In genomic region chr19:46787331-46788100, GRCh38 we compare ENCODE assay signal across 8 cellular contexts. TPM values are rescaled to one million over a fixed set of nuclear protein-coding genes. Genes with fewer than 3 reads are reported as not detected.
DNase-seq lines count a peak whose midpoint lies in the region; ATAC-seq and TF ChIP-seq lines count a peak whose summit lies in the region.

No MANE protein-coding gene starts in this region.

- H3K9ac ChIP-seq in PC-3 (ENCODE audit: low read length), result peak overlapping the region; percentile 93

- BruUV-seq in PC-3 (replicated peaks; lab: Mats Ljungman, UMichigan), result no TSS peak

- peak; percentile 27 for DNase-seq in activated gamma-delta T cell treated with Interleukin-2 at 50 U/mL for 16 hours
- no peak for DNase-seq in activated gamma-delta T cell (lab: John Stamatoyannopoulos, UW)
- peak; percentile 28 for DNase-seq in PC-3
- DNase-seq in cardiac septum (ENCODE audit: low spot score), result peak; percentile 80
- DNase-seq in posterior vena cava (ENCODE audit: low spot score), result peak; percentile 90

- peak overlapping the region; percentile 86 for H3K27ac ChIP-seq in PC-3 (ENCODE audit: low read length)

- no peaks in the 10 kb centered on the region for H3F3A ChIP-seq in PC-3 (ENCODE audit: low read length, unreplicated experiment)

- no peaks in the 10 kb centered on the region for H3K27me3 ChIP-seq in PC-3 (ENCODE audit: low read length)

- POLR2A ChIA-PET in PC-3 (lab: Charles Lee; ENCODE audit: unreplicated experiment), result no interaction called here

- H3K4me1 Mint-ChIP-seq in activated naive CD4-positive, alpha-beta T cell treated with anti-CD3 and anti-CD28 coated beads, Interleukin-2, amount 50 U/mL, for 24 hours, result peaks cover 51% of the 10 kb centered on the region

- intact Hi-C loops in PC-3 (cut with micrococcal nuclease) (loop anchor here (5.0 kb wide), 1 partner anchor 40 kb away; no protein-coding TSS in a partner anchor), cardiac septum (cut with DNase I) (no loop called here), posterior vena cava (cut with DNase I) (no loop called here)

- H4K20me1 ChIP-seq in PC-3 (ENCODE audit: low read length), result peaks cover 11% of the 10 kb centered on the region

- H3K9me3 ChIP-seq in PC-3 (ENCODE audit: low read length), result no peaks in the 10 kb centered on the region

- peaks cover 58% of the 10 kb centered on the region for H3K79me2 ChIP-seq in PC-3 (ENCODE audit: low read length)

- CTCF ChIA-PET in PC-3 (lab: Charles Lee), result no interaction called here

- 0 out of 2 replicates have a peak, but pooled peaks have one; percentile 3 for ATAC-seq in PC-3
- ATAC-seq in GM18861 (IDR thresholded peaks at IDR 0.05; ENCODE audit: unreplicated experiment), result no peak
- no peak for ATAC-seq in GM19452 (IDR thresholded peaks at IDR 0.05; ENCODE audit: unreplicated experiment)

- peak overlapping the region; percentile 98 for H3K4me2 ChIP-seq in PC-3 (ENCODE audit: low read length)

- H3K4me3 ChIP-seq in PC-3 (ENCODE audit: low read length), result peak overlapping the region; percentile 91

- no peak for TF ChIP-seq CTCF in PC-3 (conservative IDR thresholded peaks at IDR 0.05; ENCODE audit: low read depth, low read length)

- H3K36me3 ChIP-seq in PC-3 (ENCODE audit: low read depth, low read length), result peaks cover 5% of the 10 kb centered on the region

- no peaks in the 10 kb centered on the region for H3K9me2 ChIP-seq in PC-3 (replicated peaks; ENCODE audit: low read length)

- H2AFZ ChIP-seq in PC-3 (ENCODE audit: low read length), result no peak overlapping the region

- H3K36me3 Mint-ChIP-seq in activated naive CD4-positive, alpha-beta T cell treated with anti-CD3 and anti-CD28 coated beads, Interleukin-2, amount 50 U/mL, for 24 hours, result peaks cover 29% of the 10 kb centered on the region

- H3K27ac Mint-ChIP-seq in activated naive CD4-positive, alpha-beta T cell treated with anti-CD3 and anti-CD28 coated beads, Interleukin-2, amount 50 U/mL, for 24 hours, result peak overlapping the region; percentile 98

- peak overlapping the region; percentile 98 for H3K4me3 Mint-ChIP-seq in activated naive CD4-positive, alpha-beta T cell treated with anti-CD3 and anti-CD28 coated beads, Interleukin-2, amount 50 U/mL, for 24 hours

- H3K4me1 ChIP-seq in PC-3 (ENCODE audit: insufficient read depth, low read length), result peaks cover 28% of the 10 kb centered on the region

- no peaks in the 10 kb centered on the region for H3K27me3 Mint-ChIP-seq in activated naive CD4-positive, alpha-beta T cell treated with anti-CD3 and anti-CD28 coated beads, Interleukin-2, amount 50 U/mL, for 24 hours

- no peaks in the 10 kb centered on the region for H3K9me3 Mint-ChIP-seq in activated naive CD4-positive, alpha-beta T cell treated with anti-CD3 and anti-CD28 coated beads, Interleukin-2, amount 50 U/mL, for 24 hours

RNA-seq across cellular contexts. Expression of gene SLC1A5, which starts 0.9 kb away (rescaled TPM):
- total RNA-seq in PC-3 (2014; rRNA removed) (97.4 and 117 TPM in 2 replicates), cardiac septum (6.8 TPM), posterior vena cava (10 to 100 TPM; 56.6 to 95.5 TPM)

RNA-seq across cellular contexts. Expression of gene STRN4, which starts 41.3 kb away (rescaled TPM):
- total RNA-seq in PC-3 (2014; rRNA removed) (62.7 and 83.9 TPM in 2 replicates), cardiac septum (54.2 TPM), posterior vena cava (10 to 100 TPM; 58.6 to 71.8 TPM)

RNA-seq across cellular contexts. Expression of gene FKRP, which starts 41.7 kb away (rescaled TPM):
- 14.3 and 18.4 TPM in 2 replicates for total RNA-seq in PC-3 (2014; rRNA removed)
- 24.2 TPM for total RNA-seq in cardiac septum
- total RNA-seq in posterior vena cava, result 10 to 100 TPM; 15.2 to 18.6 TPM
